In the genomic region with DNA sequence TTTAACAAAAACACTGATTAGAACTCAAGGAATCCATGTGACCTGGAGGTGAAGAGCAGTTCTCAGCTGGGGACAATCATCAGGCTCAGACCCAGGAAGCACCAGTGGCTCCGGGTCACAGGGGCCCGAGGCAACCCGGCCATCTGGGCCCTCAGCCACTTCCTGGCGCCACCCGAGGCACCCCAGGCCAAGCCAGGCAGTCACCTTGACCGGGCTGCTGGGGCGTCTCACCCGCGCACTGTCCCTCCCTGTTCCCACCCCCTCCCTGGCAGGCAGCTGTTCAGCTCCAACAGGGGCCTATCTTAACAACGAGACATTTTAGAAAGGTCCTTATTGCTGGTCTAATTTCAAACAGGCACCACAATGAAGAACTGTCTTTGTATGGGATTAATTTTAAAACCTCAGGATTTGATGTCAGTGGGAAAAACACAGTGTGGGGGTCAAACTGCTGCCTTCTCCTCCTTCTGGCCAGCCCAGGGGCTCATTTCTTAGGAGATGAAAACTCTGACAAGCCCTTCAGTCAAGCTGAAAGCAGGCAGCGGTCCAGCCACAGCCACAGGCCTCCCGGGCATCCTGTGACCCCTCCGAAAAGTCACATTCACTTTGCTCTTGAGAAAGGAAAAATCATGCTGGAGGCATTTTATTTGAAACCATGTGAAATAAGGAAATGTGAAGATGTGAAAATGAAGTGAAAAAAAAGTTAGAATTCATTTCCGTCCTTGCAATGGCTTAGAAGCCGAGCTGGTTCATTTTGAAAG, we compare ENCODE assay signal across 18 cellular contexts.
A peak's percentile ranks its signal among the peaks of the same experiment; 100 is the strongest.
DNase-seq lines count a peak whose midpoint lies in the region; ATAC-seq and TF ChIP-seq lines count a peak whose summit lies in the region.
"Had no signal": no experiment of that assay in that cellular context is flagged by ENCODE, and none has a peak within 500 bp of the region (broad histone marks: within the 10 kb centered on the region; RNA-seq: fewer than 3 reads in every experiment).

No MANE protein-coding gene starts in this region.

- no peaks in the 10 kb centered on the region for H3K36me3 Mint-ChIP-seq in osteocyte (ENCODE audit: unreplicated experiment)
- H3K36me3 Mint-ChIP-seq: activated CD8-positive, alpha-beta memory T cell treated with anti-CD3 and anti-CD28 coated beads, Interleukin-2, amount 10 ng/mL, durations not matched to agents 7 days and 5 days; activated naive CD8-positive, alpha-beta T cell had no signal

- no peaks in the 10 kb centered on the region for H3K36me3 ChIP-seq in right atrium auricular region
- H3K36me3 ChIP-seq: uterus had no signal

- DNase-seq in D341Med (ENCODE audit: low spot score) (peak; percentile 18), astrocyte of the hippocampus (ENCODE audit: low read depth, low spot score) (peak; percentile 19), right atrium auricular region (ENCODE audit: low spot score) (no peak), osteocyte (ENCODE audit: extremely low spot score, unreplicated experiment) (no peak), ureter (ENCODE audit: low spot score) (no peak), COR-L47 (lab: John Stamatoyannopoulos, UW) (no peak), retina (no peak)
- DNase-seq: activated CD8-positive, alpha-beta memory T cell treated with anti-CD3 and anti-CD28 coated beads, Interleukin-2, amount 10 ng/mL, durations not matched to agents 7 days and 5 days; DMS79 treated with DMSO at 0.1 percent for 48 hours; GM23248; NCI-H1048; NCI-H446; RPMI8226; stimulated activated CD8-positive, alpha-beta memory T cell treated with anti-CD3 and anti-CD28 coated beads, Interleukin-4, amount 100 ng/mL, for 48 hours; uterus had no signal

- peaks cover 0 to 14% of the 10 kb centered on the region in 2 donors for H3K4me1 ChIP-seq in right atrium auricular region
- H3K4me1 ChIP-seq: uterus had no signal

- peak overlapping the region; percentile 96 for H3K27ac Mint-ChIP-seq in osteocyte (ENCODE audit: unreplicated experiment)
- H3K27ac Mint-ChIP-seq: activated CD8-positive, alpha-beta memory T cell treated with anti-CD3 and anti-CD28 coated beads, Interleukin-2, amount 10 ng/mL, durations not matched to agents 7 days and 5 days; activated naive CD8-positive, alpha-beta T cell had no signal

- H3K27me3 Mint-ChIP-seq in osteocyte (ENCODE audit: unreplicated experiment): no peaks in the 10 kb centered on the region
- H3K27me3 Mint-ChIP-seq: activated CD8-positive, alpha-beta memory T cell treated with anti-CD3 and anti-CD28 coated beads, Interleukin-2, amount 10 ng/mL, durations not matched to agents 7 days and 5 days had no signal

- peak overlapping the region; percentile 21 to 24 for H3K27ac ChIP-seq in right atrium auricular region
- H3K27ac ChIP-seq: GM23248, uterus had no signal

- no peak for TF ChIP-seq CTCF in right atrium auricular region (IDR thresholded peaks at IDR 0.05)
- TF ChIP-seq CTCF in osteocyte (IDR thresholded peaks at IDR 0.05): no peak

- H3K4me3 Mint-ChIP-seq in osteocyte (ENCODE audit: unreplicated experiment): peak overlapping the region; percentile 30
- H3K4me3 Mint-ChIP-seq: activated CD8-positive, alpha-beta memory T cell treated with anti-CD3 and anti-CD28 coated beads, Interleukin-2, amount 10 ng/mL, durations not matched to agents 7 days and 5 days; activated naive CD8-positive, alpha-beta T cell had no signal

- peaks cover 86% of the 10 kb centered on the region for H3K4me1 Mint-ChIP-seq in osteocyte (ENCODE audit: unreplicated experiment)

- H3K27me3 ChIP-seq in right atrium auricular region: no peaks in the 10 kb centered on the region
- H3K27me3 ChIP-seq: uterus had no signal

- H3K9me3 Mint-ChIP-seq in osteocyte (ENCODE audit: unreplicated experiment): no peaks in the 10 kb centered on the region

- no peak for ATAC-seq in HG03521 (IDR thresholded peaks at IDR 0.05; ENCODE audit: unreplicated experiment)
- ATAC-seq: activated CD8-positive, alpha-beta memory T cell treated with anti-CD3 and anti-CD28 coated beads, Interleukin-2, amount 10 ng/mL, durations not matched to agents 7 days and 5 days had no signal

- no peak overlapping the region for H3K4me3 ChIP-seq in right atrium auricular region
- H3K4me3 ChIP-seq: coronary artery, GM23248, uterus had no signal

- H3K9me3 ChIP-seq in right atrium auricular region: no peaks in the 10 kb centered on the region
- H3K9me3 ChIP-seq: uterus had no signal

Comparison
In these comparisons a context has a peak if more than half of its experiments do, and no peak if none do; other contexts are left out.
1. DNase-seq: peak in D341Med (single experiment) and astrocyte of the hippocampus (single experiment); none in right atrium auricular region (single experiment), osteocyte (single experiment), ureter (single experiment), COR-L47 (single experiment) and retina (single experiment).